In genomic region chr2:177342736-177343135, GRCh38 we compare ENCODE assay signal across 29 cellular contexts.
"Had no signal": no experiment of that assay in that cellular context is flagged by ENCODE, and none has a peak within 500 bp of the region (broad histone marks: within the 10 kb centered on the region; RNA-seq: fewer than 3 reads in every experiment).

No MANE protein-coding gene starts in this region.

- DNase-seq: colonic mucosa; cortex of kidney; dermis blood vessel endothelial cell; dorsolateral prefrontal cortex; effector CD4-positive, alpha-beta T cell; effector CD8-positive, alpha-beta T cell; effector memory CD4-positive, alpha-beta T cell; effector memory CD8-positive, alpha-beta T cell; endodermal cell; erythroblast; esophagus squamous epithelium; foreskin fibroblast; foreskin keratinocyte; foreskin melanocyte; gastrocnemius medialis; glutamatergic neuron; head of caudate nucleus; heart left ventricle; heart right ventricle had no signal

- H3K27ac Mint-ChIP-seq: dendritic cell treated with granulocyte-macrophage colony-stimulating factor and Interleukin-4, amounts not matched to agents 40 ng/mL and 50 ng/mL, for 4 days; effector memory CD8-positive, alpha-beta T cell; endodermal cell had no signal

- ATAC-seq: effector memory CD8-positive, alpha-beta T cell; esophagus mucosa; foreskin keratinocyte; gastrocnemius medialis; gastroesophageal sphincter; heart left ventricle; heart right ventricle had no signal

- H3K36me3 ChIP-seq: colonic mucosa, esophagus squamous epithelium, gastrocnemius medialis had no signal

- FAIRE-seq: colon, endometrium, endothelial cell of umbilical vein, frontal cortex had no signal

- H3K4me3 ChIP-seq: colonic mucosa, coronary artery, dorsolateral prefrontal cortex, esophagus muscularis mucosa, esophagus squamous epithelium, gastrocnemius medialis, gastroesophageal sphincter, heart left ventricle, heart right ventricle had no signal

- H3K9me3 ChIP-seq: colonic mucosa, esophagus muscularis mucosa, esophagus squamous epithelium, gastrocnemius medialis, gastroesophageal sphincter, heart left ventricle, heart right ventricle had no signal

- H3K4me1 ChIP-seq: colonic mucosa, esophagus muscularis mucosa, gastroesophageal sphincter had no signal

- H3K27me3 Mint-ChIP-seq: dendritic cell treated with granulocyte-macrophage colony-stimulating factor and Interleukin-4, amounts not matched to agents 40 ng/mL and 50 ng/mL, for 4 days; effector memory CD8-positive, alpha-beta T cell had no signal

- H3K4me3 Mint-ChIP-seq: dendritic cell treated with granulocyte-macrophage colony-stimulating factor and Interleukin-4, amounts not matched to agents 40 ng/mL and 50 ng/mL, for 4 days; effector memory CD8-positive, alpha-beta T cell; endodermal cell had no signal

- H3K9me3 Mint-ChIP-seq: dendritic cell treated with granulocyte-macrophage colony-stimulating factor and Interleukin-4, amounts not matched to agents 40 ng/mL and 50 ng/mL, for 4 days; effector memory CD8-positive, alpha-beta T cell; endodermal cell had no signal

- H3K27ac ChIP-seq: colonic mucosa, coronary artery, dorsolateral prefrontal cortex, epithelial cell of prostate, esophagus muscularis mucosa, esophagus squamous epithelium, foreskin keratinocyte, gastrocnemius medialis, gastroesophageal sphincter, heart left ventricle, heart right ventricle had no signal

- H3K27me3 ChIP-seq: colonic mucosa, dorsolateral prefrontal cortex, esophagus muscularis mucosa, esophagus squamous epithelium, foreskin keratinocyte, gastrocnemius medialis, gastroesophageal sphincter, heart left ventricle, heart right ventricle had no signal
